Comparison of ENCODE assay signal across 1 cellular context in the genomic region with DNA sequence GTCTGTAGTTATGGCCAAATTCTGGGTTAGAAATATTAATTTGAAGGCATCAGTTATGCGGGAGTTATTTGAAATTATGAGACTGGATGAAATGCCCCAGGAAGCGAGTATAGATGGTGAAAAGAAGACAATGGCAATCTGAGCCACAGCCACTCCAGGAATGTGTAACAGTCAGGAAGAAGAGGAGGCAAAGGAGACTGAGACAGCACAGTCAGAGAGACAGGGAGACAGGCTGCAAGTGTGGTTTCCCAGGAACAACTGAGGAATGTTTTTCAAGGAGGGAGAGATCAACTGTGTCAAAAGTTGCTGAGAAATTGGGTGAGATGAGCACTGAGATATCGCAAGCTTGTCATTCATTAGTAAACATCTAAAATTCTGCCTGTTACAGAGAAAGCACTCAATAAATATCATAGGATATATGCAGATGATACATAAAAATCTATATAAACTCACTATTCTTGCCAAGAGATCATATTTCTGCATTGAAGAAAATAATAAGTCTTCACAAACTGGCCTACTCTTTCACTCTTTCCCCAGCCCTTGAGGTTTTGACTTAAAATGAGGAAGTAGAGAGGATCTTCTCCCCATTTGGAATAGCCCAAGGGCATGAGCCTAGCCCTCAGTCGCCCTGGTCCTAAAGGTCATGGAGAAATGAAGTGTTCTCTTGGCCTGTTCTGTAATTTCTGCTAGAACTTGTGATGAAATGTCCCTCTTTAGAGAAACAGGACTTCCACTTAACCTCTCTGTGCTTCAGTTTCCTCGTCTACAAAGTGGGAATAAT.
TF ChIP-seq lines count a peak whose summit lies in the region.

No MANE protein-coding gene starts in this region.

TF ChIP-seq in IMR-90, 13 proteins besides CTCF, POLR2A, EP300 and RAD21:
- no peak for TF ChIP-seq BHLHE40 (IDR thresholded peaks at IDR 0.05; ENCODE audit: low read depth, low read length)
- TF ChIP-seq MAFK (IDR thresholded peaks at IDR 0.05; ENCODE audit: low read depth, low read length), result no peak
- TF ChIP-seq MXI1 (IDR thresholded peaks at IDR 0.05; ENCODE audit: borderline replicate concordance, low read depth, low read length), result no peak
- TF ChIP-seq RCOR1 (IDR thresholded peaks at IDR 0.05; ENCODE audit: insufficient replicate concordance, low read length), result no peak
- TF ChIP-seq MAZ (IDR thresholded peaks at IDR 0.05; ENCODE audit: borderline replicate concordance, low read depth, low read length), result no peak
- no peak for TF ChIP-seq SMC3 (IDR thresholded peaks at IDR 0.05; ENCODE audit: low read depth, low read length)
- TF ChIP-seq, protein P1, sequence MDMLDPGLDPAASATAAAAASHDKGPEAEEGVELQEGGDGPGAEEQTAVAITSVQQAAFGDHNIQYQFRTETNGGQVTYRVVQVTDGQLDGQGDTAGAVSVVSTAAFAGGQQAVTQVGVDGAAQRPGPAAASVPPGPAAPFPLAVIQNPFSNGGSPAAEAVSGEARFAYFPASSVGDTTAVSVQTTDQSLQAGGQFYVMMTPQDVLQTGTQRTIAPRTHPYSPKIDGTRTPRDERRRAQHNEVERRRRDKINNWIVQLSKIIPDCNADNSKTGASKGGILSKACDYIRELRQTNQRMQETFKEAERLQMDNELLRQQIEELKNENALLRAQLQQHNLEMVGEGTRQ (IDR thresholded peaks at IDR 0.05; ENCODE audit: low read depth, low read length), result no peak
- TF ChIP-seq FOS (IDR thresholded peaks at IDR 0.05; ENCODE audit: low read depth, low read length), result no peak
